In the genomic region with DNA sequence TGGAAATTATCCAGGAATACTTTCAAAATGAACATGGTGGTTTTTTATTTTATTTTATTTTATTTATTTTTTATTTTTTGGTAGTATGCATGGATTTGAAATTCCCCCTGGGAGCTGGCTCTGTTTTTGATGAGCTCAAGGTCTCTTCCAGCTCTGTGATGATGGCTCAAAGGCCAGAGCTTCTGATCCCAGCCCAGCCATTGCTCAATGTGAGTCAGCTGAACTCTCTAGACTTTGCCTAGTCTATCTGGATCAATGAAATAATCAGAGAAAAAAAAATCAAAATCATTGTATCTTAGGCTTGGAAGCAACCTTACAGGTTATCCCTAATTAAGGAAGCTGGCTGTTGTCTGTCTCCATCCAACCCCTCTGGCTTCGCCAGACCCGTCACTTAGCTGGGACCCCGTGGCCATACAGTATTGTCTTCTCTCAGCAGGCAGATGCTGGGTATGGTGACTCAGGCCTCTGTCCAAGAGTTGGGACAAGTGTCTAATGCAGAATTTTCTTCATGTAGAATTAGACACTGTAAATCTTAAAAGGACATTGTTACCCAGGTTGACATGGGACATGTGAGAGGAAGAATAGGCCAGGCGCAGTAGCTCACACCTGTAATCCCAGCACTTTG, we compare ENCODE assay signal across 15 cellular contexts.
DNase-seq lines count a peak whose midpoint lies in the region; ATAC-seq and TF ChIP-seq lines count a peak whose summit lies in the region.
"Had no signal": no experiment of that assay in that cellular context is flagged by ENCODE, and none has a peak within 500 bp of the region (broad histone marks: within the 10 kb centered on the region; RNA-seq: fewer than 3 reads in every experiment).

No MANE protein-coding gene starts in this region.

- intact Hi-C loops in sciatic nerve (cut with DNase I): no loop called here

- peak; percentile 44 for ATAC-seq in SK-N-SH treated with all-trans-retinoic acid at 6 μM for 48 hours
- ATAC-seq in sciatic nerve: peak; percentile 83

- DNase-seq in EH (ENCODE audit: low read depth): peak; percentile 13
- DNase-seq in hepatic stellate cell (ENCODE audit: low spot score): peak; percentile 29
- DNase-seq in sciatic nerve (ENCODE audit: low spot score): no peak
- DNase-seq in epidermal melanocyte (ENCODE audit: insufficient read length, low spot score): no peak
- DNase-seq in NCI-H226: no peak
- no peak for DNase-seq in OCI-M1 (lab: John Stamatoyannopoulos, UW)
- no peak for DNase-seq in NK-92 treated with Interleukin-12 subunit alpha and Interleukin-12 subunit beta, amount 100 ng/mL, for 24 hours (lab: John Stamatoyannopoulos, UW)
- DNase-seq: activated CD4-positive, alpha-beta T cell treated with anti-CD3 and anti-CD28 coated beads for 4 hours; activated effector memory CD4-positive, alpha-beta T cell treated with anti-CD3 and anti-CD28 coated beads, Interleukin-2, amount 50 U/mL, for 16 hours; central memory CD4-positive, alpha-beta T cell; effector memory CD4-positive, alpha-beta T cell; foreskin melanocyte; stimulated activated CD4-positive, alpha-beta T cell treated with anti-CD3 and anti-CD28 coated beads, Interleukin-4, amount 100 ng/mL, for 4 hours; SW 1271 had no signal

TF ChIP-seq in SK-N-SH treated with all-trans-retinoic acid at 6 μM for 48 hours, 23 proteins besides CTCF, POLR2A, EP300 and RAD21:
- TF ChIP-seq ZNF8 (CRISPR knock-in tag; IDR thresholded peaks at IDR 0.05) (no peak), TCF4 (CRISPR knock-in tag; IDR thresholded peaks at IDR 0.05; ENCODE audit: borderline replicate concordance) (no peak), CSDC2 (CRISPR knock-in tag; IDR thresholded peaks at IDR 0.05) (no peak), OSR1 (CRISPR knock-in tag; IDR thresholded peaks at IDR 0.05) (no peak), TOX (CRISPR knock-in tag; IDR thresholded peaks at IDR 0.05; ENCODE audit: borderline replicate concordance) (no peak), PPARA (CRISPR knock-in tag; IDR thresholded peaks at IDR 0.05; ENCODE audit: borderline replicate concordance) (no peak), ZNF70 (CRISPR knock-in tag; IDR thresholded peaks at IDR 0.05) (no peak), RARB (CRISPR knock-in tag; IDR thresholded peaks at IDR 0.05) (no peak)
- TF ChIP-seq, protein P1, sequence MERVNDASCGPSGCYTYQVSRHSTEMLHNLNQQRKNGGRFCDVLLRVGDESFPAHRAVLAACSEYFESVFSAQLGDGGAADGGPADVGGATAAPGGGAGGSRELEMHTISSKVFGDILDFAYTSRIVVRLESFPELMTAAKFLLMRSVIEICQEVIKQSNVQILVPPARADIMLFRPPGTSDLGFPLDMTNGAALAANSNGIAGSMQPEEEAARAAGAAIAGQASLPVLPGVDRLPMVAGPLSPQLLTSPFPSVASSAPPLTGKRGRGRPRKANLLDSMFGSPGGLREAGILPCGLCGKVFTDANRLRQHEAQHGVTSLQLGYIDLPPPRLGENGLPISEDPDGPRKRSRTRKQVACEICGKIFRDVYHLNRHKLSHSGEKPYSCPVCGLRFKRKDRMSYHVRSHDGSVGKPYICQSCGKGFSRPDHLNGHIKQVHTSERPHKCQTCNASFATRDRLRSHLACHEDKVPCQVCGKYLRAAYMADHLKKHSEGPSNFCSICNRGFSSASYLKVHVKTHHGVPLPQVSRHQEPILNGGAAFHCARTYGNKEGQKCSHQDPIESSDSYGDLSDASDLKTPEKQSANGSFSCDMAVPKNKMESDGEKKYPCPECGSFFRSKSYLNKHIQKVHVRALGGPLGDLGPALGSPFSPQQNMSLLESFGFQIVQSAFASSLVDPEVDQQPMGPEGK (CRISPR knock-in tag; IDR thresholded peaks at IDR 0.05; ENCODE audit: borderline replicate concordance): no peak
- TF ChIP-seq, protein P2, sequence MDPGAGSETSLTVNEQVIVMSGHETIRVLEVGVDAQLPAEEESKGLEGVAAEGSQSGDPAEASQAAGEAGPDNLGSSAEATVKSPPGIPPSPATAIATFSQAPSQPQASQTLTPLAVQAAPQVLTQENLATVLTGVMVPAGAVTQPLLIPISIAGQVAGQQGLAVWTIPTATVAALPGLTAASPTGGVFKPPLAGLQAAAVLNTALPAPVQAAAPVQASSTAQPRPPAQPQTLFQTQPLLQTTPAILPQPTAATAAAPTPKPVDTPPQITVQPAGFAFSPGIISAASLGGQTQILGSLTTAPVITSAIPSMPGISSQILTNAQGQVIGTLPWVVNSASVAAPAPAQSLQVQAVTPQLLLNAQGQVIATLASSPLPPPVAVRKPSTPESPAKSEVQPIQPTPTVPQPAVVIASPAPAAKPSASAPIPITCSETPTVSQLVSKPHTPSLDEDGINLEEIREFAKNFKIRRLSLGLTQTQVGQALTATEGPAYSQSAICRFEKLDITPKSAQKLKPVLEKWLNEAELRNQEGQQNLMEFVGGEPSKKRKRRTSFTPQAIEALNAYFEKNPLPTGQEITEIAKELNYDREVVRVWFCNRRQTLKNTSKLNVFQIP (CRISPR knock-in tag; IDR thresholded peaks at IDR 0.05; ENCODE audit: borderline replicate concordance, low read depth): no peak

Comparison
In these comparisons a context has a peak if more than half of its experiments do, and no peak if none do; other contexts are left out.
1. DNase-seq: peak in EH (single experiment) and hepatic stellate cell (single experiment); none in sciatic nerve (single experiment), epidermal melanocyte (single experiment), NCI-H226 (single experiment), OCI-M1 (single experiment) and NK-92 treated with Interleukin-12 subunit alpha and Interleukin-12 subunit beta, amount 100 ng/mL, for 24 hours (single experiment).